In genomic region chr2:82803307-82803706, GRCh38 we compare ENCODE assay signal across 22 cellular contexts.
DNase-seq lines count a peak whose midpoint lies in the region; FAIRE-seq and TF ChIP-seq lines count a peak whose summit lies in the region.
"Had no signal": no experiment of that assay in that cellular context is flagged by ENCODE, and none has a peak within 500 bp of the region (broad histone marks: within the 10 kb centered on the region; RNA-seq: fewer than 3 reads in every experiment).

No MANE protein-coding gene starts in this region.

- H3K79me2 ChIP-seq in H9 (ENCODE audit: insufficient read depth, low read length) (no peaks in the 10 kb centered on the region), H1 (ENCODE audit: control insufficient read depth in 1 of 2, insufficient read depth in 2 of 2, low read length in 2 of 2) (no peaks in the 10 kb centered on the region)

- no peak for TF ChIP-seq POLR2A in H1 (IDR thresholded peaks at IDR 0.05; ENCODE audit: control extremely low read depth in 1 of 2, low read depth in 2 of 2, low read length in 2 of 2)

- no peak for FAIRE-seq in H1 (lab: Jason Lieb, UNC)
- FAIRE-seq: A549, GM12878 had no signal

- no peaks in the 10 kb centered on the region for H4K20me1 ChIP-seq in H9 (ENCODE audit: control insufficient read depth, insufficient read depth, insufficient read length)
- no peaks in the 10 kb centered on the region for H4K20me1 ChIP-seq in H1 (replicated peaks in 1 of 2; ENCODE audit: control insufficient read depth in 1 of 2, insufficient read depth in 2 of 2, low read length in 2 of 2)
- H4K20me1 ChIP-seq: BLaER1 treated with 17β-estradiol and CSF1 and Interleukin-3, amounts not matched to agents 10 nM and 100 nM had no signal

- H2BK12ac ChIP-seq in H9 (ENCODE audit: insufficient read length, low read depth, low read length) (no peak overlapping the region), H1 (ENCODE audit: low read depth, low read length) (no peak overlapping the region)

- H2AFZ ChIP-seq in H9 (ENCODE audit: low read length): no peak overlapping the region
- no peak overlapping the region for H2AFZ ChIP-seq in H1 (ENCODE audit: low read length)

- no peak overlapping the region for H4K8ac ChIP-seq in H9 (replicated peaks; ENCODE audit: insufficient read length, low read depth, low read length)
- no peak overlapping the region for H4K8ac ChIP-seq in H1 (ENCODE audit: extremely low read depth, insufficient read depth, low read length)

- H2BK120ac ChIP-seq in H9 (ENCODE audit: low read depth, low read length, poor library complexity, severe bottlenecking): no peak overlapping the region
- no peak overlapping the region for H2BK120ac ChIP-seq in H1 (replicated peaks; ENCODE audit: low read depth, low read length)

- H3K4me1 Mint-ChIP-seq in H9 (no peaks in the 10 kb centered on the region), mesothelial cell of epicardium (no peaks in the 10 kb centered on the region)
- H3K4me1 Mint-ChIP-seq: CD14-positive monocyte; CD4-positive, alpha-beta memory T cell had no signal

- H3K18ac ChIP-seq in H9 (ENCODE audit: insufficient read length, low read depth, low read length): no peak overlapping the region
- no peak overlapping the region for H3K18ac ChIP-seq in H1 (ENCODE audit: extremely low read depth, low read length)

- H3K9ac ChIP-seq in H9 (ENCODE audit: extremely low read depth, insufficient read length, low read length): no peak overlapping the region
- no peak overlapping the region for H3K9ac ChIP-seq in H1 (replicated peaks in 1 of 4; ENCODE audit: extremely low read depth in 1 of 4, low read depth in 3 of 4, low read length in 3 of 4)
- H3K9ac ChIP-seq: BLaER1 treated with 17β-estradiol and CSF1 and Interleukin-3, amounts not matched to agents 10 nM and 100 nM had no signal

- DNase-seq in H9: peak; percentile 54
- no peak for DNase-seq in H1 (ENCODE audit: low read depth in 1 of 2, low spot score in 2 of 2)
- peak; percentile 12 for DNase-seq in iPS-NIHi7 (ENCODE audit: extremely low spot score)
- DNase-seq in mesothelial cell of epicardium (ENCODE audit: low spot score in 2 of 2, unreplicated experiment in 2 of 2): no peak
- no peak for DNase-seq in MV-4-11 (lab: John Stamatoyannopoulos, UW)
- DNase-seq in NCI-H446 (lab: John Stamatoyannopoulos, UW): no peak
- no peak for DNase-seq in G401 (ENCODE audit: low spot score)
- DNase-seq: 8988T; ACHN; AML-193; BE2C; CD4-positive, alpha-beta memory T cell; DMS153; DND-41; GDM1; GOT3; H7 had no signal

- TF ChIP-seq RAD21 in H1 (IDR thresholded peaks at IDR 0.05 in 1 of 2, conservative IDR thresholded peaks at IDR 0.05 in 1 of 2; ENCODE audit: low read depth in 2 of 2, low read length in 2 of 2): peak; percentile 12 to 16; a peak in 1 of 4 replicates

- H2BK20ac ChIP-seq in H9 (ENCODE audit: low read depth, low read length, poor library complexity, severe bottlenecking) (no peak overlapping the region), H1 (ENCODE audit: low read length) (no peak overlapping the region)

- in situ Hi-C loops in G401 (cut with HindIII; ENCODE audit: low sequenced_read_pairs): no loop called here

- TF ChIP-seq EP300 in H1 (IDR thresholded peaks at IDR 0.05; ENCODE audit: borderline replicate concordance in 1 of 2, low read depth in 2 of 2, low read length in 2 of 2): no peak

- H4K5ac ChIP-seq in H9 (ENCODE audit: insufficient read length, low read depth, low read length): no peak overlapping the region
- no peak overlapping the region for H4K5ac ChIP-seq in H1 (ENCODE audit: insufficient read length, low read depth, low read length)

- H3T11ph ChIP-seq in H9 (ENCODE audit: low read length): no peak overlapping the region

- H3K4ac ChIP-seq in H9 (ENCODE audit: low read depth, low read length) (no peak overlapping the region), H1 (replicated peaks; ENCODE audit: insufficient read length, low read depth, low read length) (no peak overlapping the region)

- H2BK15ac ChIP-seq in H9 (ENCODE audit: low read depth, low read length) (no peak overlapping the region), H1 (ENCODE audit: low read length) (no peak overlapping the region)

- no peaks in the 10 kb centered on the region for H3K27me3 Mint-ChIP-seq in H9 (ENCODE audit: low read depth)
- H3K27me3 Mint-ChIP-seq in mesothelial cell of epicardium (ENCODE audit: low read depth): no peaks in the 10 kb centered on the region
- H3K27me3 Mint-ChIP-seq: CD4-positive, alpha-beta memory T cell had no signal

- H3K23me2 ChIP-seq in H9 (ENCODE audit: insufficient read length, low read depth, low read length, poor library complexity, severe bottlenecking): no peaks in the 10 kb centered on the region
- H3K23me2 ChIP-seq in H1 (ENCODE audit: low read depth, low read length): no peaks in the 10 kb centered on the region

- peaks cover 21 to 28% of the 10 kb centered on the region in 2 experiments for H3K9me3 Mint-ChIP-seq in H9
- peaks cover 65% of the 10 kb centered on the region for H3K9me3 Mint-ChIP-seq in mesothelial cell of epicardium

- H3K4me3 ChIP-seq in H1 (ENCODE audit: extremely low read depth in 1 of 4, insufficient read depth in 2 of 4, low read depth in 3 of 4, low read length in 4 of 4): no peak overlapping the region
- H3K4me3 ChIP-seq: A549; BLaER1 treated with 17β-estradiol and CSF1 and Interleukin-3, amounts not matched to agents 10 nM and 100 nM; GM12878 had no signal

- CTCF ChIA-PET in H1 (lab: Charles Lee; ENCODE audit: partially characterized antibody): no interaction called here

- H3K27ac ChIP-seq in H9 (ENCODE audit: insufficient read length, low read depth, low read length) (no peak overlapping the region), H1 (ENCODE audit: low read depth, low read length) (no peak overlapping the region)
- H3K27ac ChIP-seq: A549; BLaER1 treated with 17β-estradiol and CSF1 and Interleukin-3, amounts not matched to agents 10 nM and 100 nM had no signal

- no peaks in the 10 kb centered on the region for H3K36me3 ChIP-seq in H1 (ENCODE audit: control insufficient read depth in 2 of 4, insufficient read depth in 4 of 4, low read length in 3 of 4)
- H3K36me3 ChIP-seq: BE2C; BLaER1 treated with 17β-estradiol and CSF1 and Interleukin-3, amounts not matched to agents 10 nM and 100 nM had no signal

- H4K91ac ChIP-seq in H9 (ENCODE audit: insufficient read length, low read depth, low read length) (no peak overlapping the region), H1 (replicated peaks; ENCODE audit: insufficient read length, low read length) (no peak overlapping the region)

- H2AK5ac ChIP-seq in H9 (ENCODE audit: insufficient read length, low read length) (no peak overlapping the region), H1 (ENCODE audit: low read depth, low read length) (no peak overlapping the region)

- H3K4me1 ChIP-seq in H9 (ENCODE audit: insufficient read depth, low read length) (no peaks in the 10 kb centered on the region), H1 (replicated peaks in 1 of 4; ENCODE audit: control insufficient read depth in 3 of 4, insufficient read depth in 4 of 4, low read length in 3 of 4) (no peaks in the 10 kb centered on the region)
- H3K4me1 ChIP-seq: A549; BE2C; BLaER1 treated with 17β-estradiol and CSF1 and Interleukin-3, amounts not matched to agents 10 nM and 100 nM; Caco-2 had no signal

- H2BK5ac ChIP-seq in H9 (ENCODE audit: insufficient read length, low read length) (no peak overlapping the region), H1 (ENCODE audit: low read depth, low read length) (no peak overlapping the region)

- H3K27me3 ChIP-seq in H9 (ENCODE audit: insufficient read depth, low read length) (no peaks in the 10 kb centered on the region), H1 (replicated peaks in 1 of 4; ENCODE audit: control insufficient read depth in 3 of 4, extremely low read depth in 1 of 4, insufficient read depth in 3 of 4, low read length in 3 of 4) (no peaks in the 10 kb centered on the region)
- H3K27me3 ChIP-seq: BE2C; BLaER1 treated with 17β-estradiol and CSF1 and Interleukin-3, amounts not matched to agents 10 nM and 100 nM had no signal

- H3K27ac Mint-ChIP-seq in H9 (no peak overlapping the region), mesothelial cell of epicardium (no peak overlapping the region)
- H3K27ac Mint-ChIP-seq: CD14-positive monocyte; CD4-positive, alpha-beta memory T cell had no signal

- H3K4me3 Mint-ChIP-seq in H9 (no peak overlapping the region), mesothelial cell of epicardium (no peak overlapping the region)
- H3K4me3 Mint-ChIP-seq: CD14-positive monocyte; CD4-positive, alpha-beta memory T cell had no signal

- POLR2A ChIA-PET in H1 (lab: Charles Lee; ENCODE audit: partially characterized antibody): no interaction called here

- H3K23ac ChIP-seq in H9 (ENCODE audit: insufficient read length, low read depth, low read length) (no peak overlapping the region), H1 (ENCODE audit: insufficient read length) (no peak overlapping the region)

- no peak overlapping the region for H3K4me2 ChIP-seq in H9 (ENCODE audit: insufficient read depth, insufficient read length, low read length)
- H3K4me2 ChIP-seq in H1 (ENCODE audit: insufficient read depth in 1 of 2, low read depth in 2 of 2, low read length in 2 of 2): no peak overlapping the region
- H3K4me2 ChIP-seq: A549; BLaER1 treated with 17β-estradiol and CSF1 and Interleukin-3, amounts not matched to agents 10 nM and 100 nM had no signal

- H3K14ac ChIP-seq in H9 (ENCODE audit: insufficient read depth, low read length) (no peak overlapping the region), H1 (ENCODE audit: insufficient read length) (no peak overlapping the region)

- H3K9me3 ChIP-seq in H9 (ENCODE audit: control insufficient read depth, low read depth, low read length) (no peaks in the 10 kb centered on the region), H1 (ENCODE audit: insufficient read depth in 2 of 2, low read depth in 1 of 2, low read length in 1 of 2) (peaks cover 0 to 5% of the 10 kb centered on the region in 2 experiments; a peak in 1 of 4 replicates)
- H3K9me3 ChIP-seq: BE2C, Caco-2 had no signal

- no CpG with 5 or more reads among the region's 2 CpGs for WGBS in H9 (ENCODE audit: extremely low coverage, insufficient read length, low lambda C conversion rate)
- WGBS in H1 (ENCODE audit: extremely low coverage in 1 of 2, insufficient coverage in 1 of 2, insufficient read length in 1 of 2, insufficient replicate concordance in 2 of 2, low coverage in 1 of 2, low lambda C conversion rate in 2 of 2, missing lambda C conversion rate in 1 of 2), 2 experiments: 90% methylated on average over 2 of the region's 2 CpGs; no CpG with 5 or more reads in 1 of the 2 experiments

- H3K36me3 Mint-ChIP-seq in H9 (ENCODE audit: insufficient read depth in 1 of 3, low read depth in 3 of 3) (peaks cover 6 to 22% (median 21%) of the 10 kb centered on the region in 3 experiments), mesothelial cell of epicardium (peaks cover 11% of the 10 kb centered on the region)
- H3K36me3 Mint-ChIP-seq: CD14-positive monocyte; CD4-positive, alpha-beta memory T cell had no signal

- H3K79me1 ChIP-seq in H9 (ENCODE audit: insufficient read depth, low read depth, low read length, poor library complexity, severe bottlenecking) (no peaks in the 10 kb centered on the region), H1 (ENCODE audit: low read depth, low read length) (no peaks in the 10 kb centered on the region)

- TF ChIP-seq CTCF in H9 (conservative IDR thresholded peaks at IDR 0.05) (peak; percentile 19; the same call in 2 of the 3 replicates), H1 (IDR thresholded peaks at IDR 0.05; ENCODE audit: control extremely low read depth in 1 of 3, insufficient read depth in 1 of 3, low read depth in 1 of 3, low read length in 3 of 3) (peak in 2 of 3 experiments; percentile 25 to 39; a peak in 2 of 4 replicates), mesothelial cell of epicardium (IDR thresholded peaks at IDR 0.05; ENCODE audit: unreplicated experiment) (no peak)

- H3K56ac ChIP-seq in H9 (ENCODE audit: insufficient read length, low read depth, low read length) (no peak overlapping the region), H1 (replicated peaks; ENCODE audit: insufficient read length, low read depth, low read length) (no peak overlapping the region)

Comparison
In these comparisons a context has a peak if more than half of its experiments do, and no peak if none do; other contexts are left out.
1. DNase-seq: peak in H9 (single experiment) and iPS-NIHi7 (single experiment); none in H1 (0 of 2), mesothelial cell of epicardium (0 of 2), MV-4-11 (single experiment), NCI-H446 (0 of 2) and G401 (single experiment).